ENCODE assay signal across 15 cellular contexts in the genomic region with DNA sequence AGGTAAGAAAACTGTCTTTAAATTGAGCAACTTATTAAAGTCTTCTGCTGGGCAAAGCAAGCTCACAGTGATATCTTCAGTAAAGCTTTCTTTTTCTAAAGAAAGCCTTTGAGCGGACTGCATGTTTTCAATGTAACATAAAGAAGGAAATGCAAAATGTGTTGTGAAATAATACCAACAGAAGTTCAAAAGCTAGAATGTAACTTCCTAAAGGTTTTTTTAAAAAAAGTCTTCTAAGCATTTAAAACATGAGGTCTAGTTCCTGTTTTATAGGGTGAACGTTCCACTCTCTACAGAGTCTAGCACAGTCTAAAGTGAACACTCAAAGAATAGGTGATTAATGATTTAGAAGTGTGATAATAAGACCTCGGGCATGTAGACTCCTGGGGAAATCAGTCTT.
A peak's percentile ranks its signal among the peaks of the same experiment; 100 is the strongest.
DNase-seq lines count a peak whose midpoint lies in the region; ATAC-seq and TF ChIP-seq lines count a peak whose summit lies in the region.
"Had no signal": no experiment of that assay in that cellular context is flagged by ENCODE, and none has a peak within 500 bp of the region (broad histone marks: within the 10 kb centered on the region; RNA-seq: fewer than 3 reads in every experiment).

No MANE protein-coding gene starts in this region.

- TF ChIP-seq CTCF in GM23338 (conservative IDR thresholded peaks at IDR 0.05; ENCODE audit: low read depth in 2 of 2), result no peak
- no peak for TF ChIP-seq CTCF in left lung (IDR thresholded peaks at IDR 0.05)
- no peak for TF ChIP-seq CTCF in BE2C (IDR thresholded peaks at IDR 0.05; ENCODE audit: low read depth, low read length)

- no peaks in the 10 kb centered on the region for H3K27me3 ChIP-seq in BLaER1 treated with 17β-estradiol and CSF1 and Interleukin-3, amounts not matched to agents 10 nM and 100 nM
- H3K27me3 ChIP-seq in GM23338 (ENCODE audit: insufficient read depth), result peaks cover 9% of the 10 kb centered on the region
- no peaks in the 10 kb centered on the region for H3K27me3 ChIP-seq in left lung
- H3K27me3 ChIP-seq in BE2C, result no peaks in the 10 kb centered on the region
- H3K27me3 ChIP-seq: vagina had no signal

- H3K4me1 ChIP-seq in BLaER1 treated with 17β-estradiol and CSF1 and Interleukin-3, amounts not matched to agents 10 nM and 100 nM, result peaks cover 44 to 96% (median 58%) of the 10 kb centered on the region in 10 experiments
- peaks cover 70% of the 10 kb centered on the region for H3K4me1 ChIP-seq in GM23338 (ENCODE audit: insufficient read depth)
- peaks cover 0 to 59% of the 10 kb centered on the region in 2 donors for H3K4me1 ChIP-seq in left lung
- H3K4me1 ChIP-seq in BE2C, result no peaks in the 10 kb centered on the region

- peaks cover 8% of the 10 kb centered on the region for H3K27me3 Mint-ChIP-seq in GM23338 (ENCODE audit: insufficient read depth, low read depth, poor library complexity)
- no peaks in the 10 kb centered on the region for H3K27me3 Mint-ChIP-seq in T-cell

- ATAC-seq in GM23338 (no peak), T-cell (replicated peaks in 1 of 4) (peak in 3 of 4 experiments; percentile 26 to 67 (median 45)), left lung (peak; percentile 62), GM21515 (IDR thresholded peaks at IDR 0.05; ENCODE audit: unreplicated experiment) (no peak)
- ATAC-seq: HCT116 had no signal

- H3K36me3 Mint-ChIP-seq in GM23338 (ENCODE audit: low read depth), result no peaks in the 10 kb centered on the region
- peaks cover 5% of the 10 kb centered on the region for H3K36me3 Mint-ChIP-seq in T-cell

- CTCF ChIA-PET in T-cell (lab: Charles Lee), result no interaction called here

- H4K20me1 ChIP-seq in BLaER1 treated with 17β-estradiol and CSF1 and Interleukin-3, amounts not matched to agents 10 nM and 100 nM, result no peaks in the 10 kb centered on the region
- H4K20me1 ChIP-seq in GM23338 (replicated peaks; ENCODE audit: insufficient read depth), result no peaks in the 10 kb centered on the region

- intact Hi-C loops in left lung (cut with DNase I), result no loop called here

- H3K4me1 Mint-ChIP-seq in GM23338, result peaks cover 74% of the 10 kb centered on the region
- H3K4me1 Mint-ChIP-seq in T-cell, result peaks cover 30 to 39% (median 38%) of the 10 kb centered on the region in 3 donors

- H3K27ac ChIP-seq in BLaER1 treated with 17β-estradiol and CSF1 and Interleukin-3, amounts not matched to agents 10 nM and 100 nM, result peak overlapping the region; percentile 64 to 93 (median 87)
- H3K27ac ChIP-seq in GM23338 (ENCODE audit: low read depth), result no peak overlapping the region
- H3K27ac ChIP-seq in left lung, result peak overlapping the region; percentile 49 to 83
- H3K27ac ChIP-seq: SK-N-MC, vagina had no signal

- H3K4me2 ChIP-seq in BLaER1 treated with 17β-estradiol and CSF1 and Interleukin-3, amounts not matched to agents 10 nM and 100 nM, result peak overlapping the region; percentile 40 to 88 (median 76)
- peak overlapping the region; percentile 18; the same call in 1 of the 2 replicates for H3K4me2 ChIP-seq in GM23338

- POLR2A ChIA-PET in T-cell (lab: Charles Lee), result no interaction called here

- peaks cover 0 to 29% (median 6%) of the 10 kb centered on the region in 11 experiments; a peak in 10 of 22 replicates for H3K9me3 ChIP-seq in BLaER1 treated with 17β-estradiol and CSF1 and Interleukin-3, amounts not matched to agents 10 nM and 100 nM (replicated peaks in 1 of 11)
- no peaks in the 10 kb centered on the region for H3K9me3 ChIP-seq in left lung
- no peaks in the 10 kb centered on the region for H3K9me3 ChIP-seq in BE2C
- H3K9me3 ChIP-seq: vagina had no signal

- H3K79me2 ChIP-seq in GM23338 (replicated peaks; ENCODE audit: insufficient read depth), result peaks cover 6% of the 10 kb centered on the region; the same call in 1 of the 2 replicates

- no peak overlapping the region for H2AFZ ChIP-seq in GM23338

- no peaks in the 10 kb centered on the region; the same call in 2 of the 3 replicates for H3K9me3 Mint-ChIP-seq in GM23338
- no peaks in the 10 kb centered on the region for H3K9me3 Mint-ChIP-seq in T-cell

- peak overlapping the region in 5 of 10 experiments; percentile 15 to 39 (median 28); a peak in 8 of 20 replicates for H3K4me3 ChIP-seq in BLaER1 treated with 17β-estradiol and CSF1 and Interleukin-3, amounts not matched to agents 10 nM and 100 nM
- H3K4me3 ChIP-seq in GM23338 (no peak overlapping the region), left lung (no peak overlapping the region), BE2C (ENCODE audit: low read depth, low read length) (no peak overlapping the region)
- H3K4me3 ChIP-seq: SK-N-MC, vagina had no signal

- H3K27ac Mint-ChIP-seq in GM23338, result peak overlapping the region; percentile 86; the same call in 1 of the 2 replicates
- H3K27ac Mint-ChIP-seq in T-cell, result peak overlapping the region; percentile 47 to 74

- H3K9me2 ChIP-seq in GM23338 (ENCODE audit: insufficient read depth), result no peaks in the 10 kb centered on the region

- no peaks in the 10 kb centered on the region for H3F3A ChIP-seq in GM23338 (replicated peaks; ENCODE audit: low read depth)

- no peak for DNase-seq in GM23338 (ENCODE audit: low spot score)
- no peak for DNase-seq in T-cell
- no peak for DNase-seq in left lung
- no peak for DNase-seq in SHP77 treated with DMSO at 0.1 percent for 48 hours (lab: John Stamatoyannopoulos, UW)
- no peak for DNase-seq in BE2C
- no peak for DNase-seq in germinal center (ENCODE audit: low spot score)
- DNase-seq: activated CD4-positive, alpha-beta T cell treated with anti-CD3 and anti-CD28 coated beads for 48 hours; anterior cingulate cortex; effector CD4-positive, alpha-beta T cell; mammary epithelial cell had no signal

- peak overlapping the region in 9 of 11 experiments; percentile 51 to 84 (median 73); a peak in 19 of 22 replicates for H3K9ac ChIP-seq in BLaER1 treated with 17β-estradiol and CSF1 and Interleukin-3, amounts not matched to agents 10 nM and 100 nM

- peaks cover 0 to 23% (median 7%) of the 10 kb centered on the region in 11 experiments; a peak in 7 of 22 replicates for H3K36me3 ChIP-seq in BLaER1 treated with 17β-estradiol and CSF1 and Interleukin-3, amounts not matched to agents 10 nM and 100 nM
- H3K36me3 ChIP-seq in GM23338 (ENCODE audit: insufficient read depth) (no peaks in the 10 kb centered on the region), left lung (no peaks in the 10 kb centered on the region), BE2C (no peaks in the 10 kb centered on the region)
- H3K36me3 ChIP-seq: vagina had no signal

- H3K4me3 Mint-ChIP-seq in GM23338 (no peak overlapping the region), T-cell (peak overlapping the region; percentile 21 to 66 (median 46))

TF ChIP-seq in GM23338, 12 proteins besides CTCF, POLR2A, EP300 and RAD21 (continues in another document):
- TF ChIP-seq POLR2AphosphoS5 (IDR thresholded peaks at IDR 0.05; ENCODE audit: low read depth), result no peak
- no peak for TF ChIP-seq JUNB (IDR thresholded peaks at IDR 0.05; ENCODE audit: unreplicated experiment)

Comparison
In these comparisons a context has a peak if more than half of its experiments do, and no peak if none do; other contexts are left out.
1. ATAC-seq: peak in T-cell (3 of 4) and left lung (single experiment); none in GM23338 (single experiment) and GM21515 (single experiment).